ENCODE assay signal across 2 cellular contexts in the genomic region with DNA sequence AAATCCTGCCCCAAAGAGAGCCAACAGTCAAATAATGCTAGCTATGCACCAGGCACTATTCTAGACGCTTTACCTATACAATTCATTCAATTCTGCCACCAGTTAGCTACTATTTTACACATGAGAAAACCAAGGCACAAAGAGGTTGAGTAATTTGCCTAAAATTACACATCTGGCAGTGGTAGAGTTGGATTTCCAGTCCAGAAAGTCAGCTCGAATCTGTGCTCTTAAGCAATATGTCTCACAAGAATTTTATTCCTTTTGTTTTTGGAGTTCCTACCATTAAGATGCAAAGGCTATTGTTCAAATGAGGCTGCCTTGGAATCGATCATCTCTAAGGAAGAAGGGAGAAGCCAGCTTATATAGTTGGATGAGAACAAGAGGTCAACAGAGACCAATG.
TF ChIP-seq lines count a peak whose summit lies in the region.

No MANE protein-coding gene starts in this region.

TF ChIP-seq in GM23338, 12 proteins besides CTCF, POLR2A, EP300 and RAD21 (continues in another document):
- TF ChIP-seq CREB1 (CRISPR knock-in tag; IDR thresholded peaks at IDR 0.05; ENCODE audit: low read depth) = no peak
- TF ChIP-seq, protein P1, sequence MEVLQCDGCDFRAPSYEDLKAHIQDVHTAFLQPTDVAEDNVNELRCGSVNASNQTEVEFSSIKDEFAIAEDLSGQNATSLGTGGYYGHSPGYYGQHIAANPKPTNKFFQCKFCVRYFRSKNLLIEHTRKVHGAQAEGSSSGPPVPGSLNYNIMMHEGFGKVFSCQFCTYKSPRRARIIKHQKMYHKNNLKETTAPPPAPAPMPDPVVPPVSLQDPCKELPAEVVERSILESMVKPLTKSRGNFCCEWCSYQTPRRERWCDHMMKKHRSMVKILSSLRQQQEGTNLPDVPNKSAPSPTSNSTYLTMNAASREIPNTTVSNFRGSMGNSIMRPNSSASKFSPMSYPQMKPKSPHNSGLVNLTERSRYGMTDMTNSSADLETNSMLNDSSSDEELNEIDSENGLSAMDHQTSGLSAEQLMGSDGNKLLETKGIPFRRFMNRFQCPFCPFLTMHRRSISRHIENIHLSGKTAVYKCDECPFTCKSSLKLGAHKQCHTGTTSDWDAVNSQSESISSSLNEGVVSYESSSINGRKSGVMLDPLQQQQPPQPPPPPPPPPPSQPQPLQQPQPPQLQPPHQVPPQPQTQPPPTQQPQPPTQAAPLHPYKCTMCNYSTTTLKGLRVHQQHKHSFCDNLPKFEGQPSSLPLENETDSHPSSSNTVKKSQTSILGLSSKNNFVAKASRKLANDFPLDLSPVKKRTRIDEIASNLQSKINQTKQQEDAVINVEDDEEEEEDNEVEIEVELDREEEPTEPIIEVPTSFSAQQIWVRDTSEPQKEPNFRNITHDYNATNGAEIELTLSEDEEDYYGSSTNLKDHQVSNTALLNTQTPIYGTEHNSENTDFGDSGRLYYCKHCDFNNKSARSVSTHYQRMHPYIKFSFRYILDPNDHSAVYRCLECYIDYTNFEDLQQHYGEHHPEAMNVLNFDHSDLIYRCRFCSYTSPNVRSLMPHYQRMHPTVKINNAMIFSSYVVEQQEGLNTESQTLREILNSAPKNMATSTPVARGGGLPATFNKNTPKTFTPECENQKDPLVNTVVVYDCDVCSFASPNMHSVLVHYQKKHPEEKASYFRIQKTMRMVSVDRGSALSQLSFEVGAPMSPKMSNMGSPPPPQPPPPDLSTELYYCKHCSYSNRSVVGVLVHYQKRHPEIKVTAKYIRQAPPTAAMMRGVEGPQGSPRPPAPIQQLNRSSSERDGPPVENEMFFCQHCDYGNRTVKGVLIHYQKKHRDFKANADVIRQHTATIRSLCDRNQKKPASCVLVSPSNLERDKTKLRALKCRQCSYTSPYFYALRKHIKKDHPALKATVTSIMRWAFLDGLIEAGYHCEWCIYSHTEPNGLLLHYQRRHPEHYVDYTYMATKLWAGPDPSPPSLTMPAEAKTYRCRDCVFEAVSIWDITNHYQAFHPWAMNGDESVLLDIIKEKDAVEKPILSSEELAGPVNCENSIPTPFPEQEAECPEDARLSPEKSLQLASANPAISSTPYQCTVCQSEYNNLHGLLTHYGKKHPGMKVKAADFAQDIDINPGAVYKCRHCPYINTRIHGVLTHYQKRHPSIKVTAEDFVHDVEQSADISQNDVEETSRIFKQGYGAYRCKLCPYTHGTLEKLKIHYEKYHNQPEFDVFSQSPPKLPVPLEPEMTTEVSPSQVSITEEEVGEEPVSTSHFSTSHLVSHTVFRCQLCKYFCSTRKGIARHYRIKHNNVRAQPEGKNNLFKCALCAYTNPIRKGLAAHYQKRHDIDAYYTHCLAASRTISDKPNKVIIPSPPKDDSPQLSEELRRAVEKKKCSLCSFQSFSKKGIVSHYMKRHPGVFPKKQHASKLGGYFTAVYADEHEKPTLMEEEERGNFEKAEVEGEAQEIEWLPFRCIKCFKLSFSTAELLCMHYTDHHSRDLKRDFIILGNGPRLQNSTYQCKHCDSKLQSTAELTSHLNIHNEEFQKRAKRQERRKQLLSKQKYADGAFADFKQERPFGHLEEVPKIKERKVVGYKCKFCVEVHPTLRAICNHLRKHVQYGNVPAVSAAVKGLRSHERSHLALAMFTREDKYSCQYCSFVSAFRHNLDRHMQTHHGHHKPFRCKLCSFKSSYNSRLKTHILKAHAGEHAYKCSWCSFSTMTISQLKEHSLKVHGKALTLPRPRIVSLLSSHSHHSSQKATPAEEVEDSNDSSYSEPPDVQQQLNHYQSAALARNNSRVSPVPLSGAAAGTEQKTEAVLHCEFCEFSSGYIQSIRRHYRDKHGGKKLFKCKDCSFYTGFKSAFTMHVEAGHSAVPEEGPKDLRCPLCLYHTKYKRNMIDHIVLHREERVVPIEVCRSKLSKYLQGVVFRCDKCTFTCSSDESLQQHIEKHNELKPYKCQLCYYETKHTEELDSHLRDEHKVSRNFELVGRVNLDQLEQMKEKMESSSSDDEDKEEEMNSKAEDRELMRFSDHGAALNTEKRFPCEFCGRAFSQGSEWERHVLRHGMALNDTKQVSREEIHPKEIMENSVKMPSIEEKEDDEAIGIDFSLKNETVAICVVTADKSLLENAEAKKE (CRISPR knock-in tag; IDR thresholded peaks at IDR 0.05) = no peak
- no peak for TF ChIP-seq ZNF331 (CRISPR knock-in tag; IDR thresholded peaks at IDR 0.05; ENCODE audit: low read depth)
- no peak for TF ChIP-seq JUNB (IDR thresholded peaks at IDR 0.05; ENCODE audit: unreplicated experiment)
- no peak for TF ChIP-seq STAT1 (IDR thresholded peaks at IDR 0.05; ENCODE audit: unreplicated experiment)
- TF ChIP-seq POLR2AphosphoS5 (IDR thresholded peaks at IDR 0.05; ENCODE audit: low read depth) = no peak
- TF ChIP-seq EZH2 (IDR thresholded peaks at IDR 0.05; ENCODE audit: low read depth, unreplicated experiment) = no peak
- TF ChIP-seq, protein P2, sequence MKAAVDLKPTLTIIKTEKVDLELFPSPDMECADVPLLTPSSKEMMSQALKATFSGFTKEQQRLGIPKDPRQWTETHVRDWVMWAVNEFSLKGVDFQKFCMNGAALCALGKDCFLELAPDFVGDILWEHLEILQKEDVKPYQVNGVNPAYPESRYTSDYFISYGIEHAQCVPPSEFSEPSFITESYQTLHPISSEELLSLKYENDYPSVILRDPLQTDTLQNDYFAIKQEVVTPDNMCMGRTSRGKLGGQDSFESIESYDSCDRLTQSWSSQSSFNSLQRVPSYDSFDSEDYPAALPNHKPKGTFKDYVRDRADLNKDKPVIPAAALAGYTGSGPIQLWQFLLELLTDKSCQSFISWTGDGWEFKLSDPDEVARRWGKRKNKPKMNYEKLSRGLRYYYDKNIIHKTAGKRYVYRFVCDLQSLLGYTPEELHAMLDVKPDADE (IDR thresholded peaks at IDR 0.05) = no peak
- TF ChIP-seq ZNF114 (CRISPR knock-in tag; IDR thresholded peaks at IDR 0.05) = no peak
- TF ChIP-seq, protein P3, sequence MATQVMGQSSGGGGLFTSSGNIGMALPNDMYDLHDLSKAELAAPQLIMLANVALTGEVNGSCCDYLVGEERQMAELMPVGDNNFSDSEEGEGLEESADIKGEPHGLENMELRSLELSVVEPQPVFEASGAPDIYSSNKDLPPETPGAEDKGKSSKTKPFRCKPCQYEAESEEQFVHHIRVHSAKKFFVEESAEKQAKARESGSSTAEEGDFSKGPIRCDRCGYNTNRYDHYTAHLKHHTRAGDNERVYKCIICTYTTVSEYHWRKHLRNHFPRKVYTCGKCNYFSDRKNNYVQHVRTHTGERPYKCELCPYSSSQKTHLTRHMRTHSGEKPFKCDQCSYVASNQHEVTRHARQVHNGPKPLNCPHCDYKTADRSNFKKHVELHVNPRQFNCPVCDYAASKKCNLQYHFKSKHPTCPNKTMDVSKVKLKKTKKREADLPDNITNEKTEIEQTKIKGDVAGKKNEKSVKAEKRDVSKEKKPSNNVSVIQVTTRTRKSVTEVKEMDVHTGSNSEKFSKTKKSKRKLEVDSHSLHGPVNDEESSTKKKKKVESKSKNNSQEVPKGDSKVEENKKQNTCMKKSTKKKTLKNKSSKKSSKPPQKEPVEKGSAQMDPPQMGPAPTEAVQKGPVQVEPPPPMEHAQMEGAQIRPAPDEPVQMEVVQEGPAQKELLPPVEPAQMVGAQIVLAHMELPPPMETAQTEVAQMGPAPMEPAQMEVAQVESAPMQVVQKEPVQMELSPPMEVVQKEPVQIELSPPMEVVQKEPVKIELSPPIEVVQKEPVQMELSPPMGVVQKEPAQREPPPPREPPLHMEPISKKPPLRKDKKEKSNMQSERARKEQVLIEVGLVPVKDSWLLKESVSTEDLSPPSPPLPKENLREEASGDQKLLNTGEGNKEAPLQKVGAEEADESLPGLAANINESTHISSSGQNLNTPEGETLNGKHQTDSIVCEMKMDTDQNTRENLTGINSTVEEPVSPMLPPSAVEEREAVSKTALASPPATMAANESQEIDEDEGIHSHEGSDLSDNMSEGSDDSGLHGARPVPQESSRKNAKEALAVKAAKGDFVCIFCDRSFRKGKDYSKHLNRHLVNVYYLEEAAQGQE (IDR thresholded peaks at IDR 0.05; ENCODE audit: unreplicated experiment) = no peak

TF ChIP-seq in H1, 55 proteins besides CTCF, POLR2A, EP300 and RAD21:
- no peak for TF ChIP-seq SP4 (IDR thresholded peaks at IDR 0.05; ENCODE audit: low read length)
- no peak for TF ChIP-seq YY1 (IDR thresholded peaks at IDR 0.05; ENCODE audit: low read depth, low read length)
- no peak for TF ChIP-seq KDM5A (IDR thresholded peaks at IDR 0.05; ENCODE audit: low read length)
